In genomic region chr22:39630721-39631120, GRCh38 we compare ENCODE assay signal across 1 cellular context.
TF ChIP-seq lines count a peak whose summit lies in the region.

No MANE protein-coding gene starts in this region.

TF ChIP-seq in H1, 55 proteins besides CTCF, POLR2A, EP300 and RAD21:
- no peak for TF ChIP-seq MAFK (IDR thresholded peaks at IDR 0.05; ENCODE audit: low read depth, low read length)
- TF ChIP-seq CHD1 (IDR thresholded peaks at IDR 0.05; ENCODE audit: low read depth, low read length): no peak
- TF ChIP-seq SRF (IDR thresholded peaks at IDR 0.05; ENCODE audit: low read depth, low read length): no peak
- TF ChIP-seq EZH2 (IDR thresholded peaks at IDR 0.05; ENCODE audit: low read depth, low read length, severe bottlenecking): no peak
- TF ChIP-seq E2F6 (IDR thresholded peaks at IDR 0.05): no peak
- no peak for TF ChIP-seq ASH2L (IDR thresholded peaks at IDR 0.05; ENCODE audit: low read length)
- no peak for TF ChIP-seq RNF2 (IDR thresholded peaks at IDR 0.05; ENCODE audit: borderline replicate concordance, low read depth, low read length, missing control alignments, poor library complexity, severe bottlenecking)
- no peak for TF ChIP-seq KDM5A (IDR thresholded peaks at IDR 0.05; ENCODE audit: low read length)
- TF ChIP-seq ATF3 (IDR thresholded peaks at IDR 0.05; ENCODE audit: insufficient read depth, low read depth, low read length): no peak
- TF ChIP-seq CTBP2 (IDR thresholded peaks at IDR 0.05; ENCODE audit: borderline replicate concordance, insufficient read depth, insufficient read length, low read length): no peak
- no peak for TF ChIP-seq YY1 (IDR thresholded peaks at IDR 0.05; ENCODE audit: low read depth, low read length)
- TF ChIP-seq SIN3A (conservative IDR thresholded peaks at IDR 0.05 in 1 of 2, IDR thresholded peaks at IDR 0.05 in 1 of 2; ENCODE audit: low read depth in 1 of 2, low read length in 2 of 2): no peak
